8 cellular contexts compared by ENCODE assay signal in genomic region chr15:64702816-64703631, GRCh38.
DNase-seq lines count a peak whose midpoint lies in the region; TF ChIP-seq lines count a peak whose summit lies in the region.

No MANE protein-coding gene starts in this region.

- H3K27me3 Mint-ChIP-seq in HFFc6 (ENCODE audit: insufficient read depth): peaks cover 1% of the 10 kb centered on the region

- under 1% methylated on average over 24 of the region's 62 CpGs for WGBS in suprapubic skin

- peak overlapping the region; percentile 93 for H3K4me3 ChIP-seq in suprapubic skin

- DNase-seq in GDM1 (lab: John Stamatoyannopoulos, UW) (peak; percentile 89), HFFc6 (peak; percentile 85), NCI-H1048 (lab: John Stamatoyannopoulos, UW) (peak; percentile 69), SK-N-DZ (ENCODE audit: low spot score) (peak; percentile 96), germinal center (ENCODE audit: low spot score) (peak; percentile 98), occipital lobe (lab: John Stamatoyannopoulos, UW) (peak; percentile 97), suprapubic skin (ENCODE audit: low spot score in 2 of 2) (peak; percentile 98)
- DNase-seq in activated naive CD4-positive, alpha-beta T cell treated with anti-CD3 and anti-CD28 coated beads, Interleukin-2, amount 50 U/mL, for 16 hours: peak; percentile 95

- TF ChIP-seq POLR2A in suprapubic skin (IDR thresholded peaks at IDR 0.05): no peak

- TF ChIP-seq EP300 in suprapubic skin (IDR thresholded peaks at IDR 0.05): no peak

- H3K27ac ChIP-seq in suprapubic skin: peak overlapping the region; percentile 92

- no peaks in the 10 kb centered on the region for H3K9me3 Mint-ChIP-seq in HFFc6

- H3K4me3 Mint-ChIP-seq in HFFc6: peak overlapping the region; percentile 87

- peaks cover 53% of the 10 kb centered on the region for H3K4me1 ChIP-seq in suprapubic skin

- no peaks in the 10 kb centered on the region for H3K9me3 ChIP-seq in suprapubic skin

- H3K36me3 ChIP-seq in suprapubic skin: no peaks in the 10 kb centered on the region

- H3K27me3 ChIP-seq in suprapubic skin: no peaks in the 10 kb centered on the region

- H3K27ac Mint-ChIP-seq in HFFc6: peak overlapping the region; percentile 65

- peaks cover 50% of the 10 kb centered on the region for H3K4me1 Mint-ChIP-seq in HFFc6 (ENCODE audit: low read depth)

- TF ChIP-seq CTCF in HFFc6 (IDR thresholded peaks at IDR 0.05): 0 out of 2 replicates have a peak, but pooled peaks have one; percentile 15
- TF ChIP-seq CTCF in suprapubic skin (IDR thresholded peaks at IDR 0.05): no peak

- H3K36me3 Mint-ChIP-seq in HFFc6 (ENCODE audit: low read depth): peaks cover 8% of the 10 kb centered on the region

Comparison
In these comparisons a context has a peak if more than half of its experiments do, and no peak if none do; other contexts are left out.
1. Peak in every context shown above with its lines: DNase-seq, H3K4me3 ChIP-seq and H3K27ac ChIP-seq.